ENCODE assay signal across 1 cellular context in genomic region chr18:2981212-2981728, GRCh38.
TF ChIP-seq lines count a peak whose summit lies in the region.

No MANE protein-coding gene starts in this region.

TF ChIP-seq in GM12878, 131 proteins besides CTCF, POLR2A, EP300 and RAD21 (continued from another document):
- TF ChIP-seq IKZF2 (IDR thresholded peaks at IDR 0.05), result peak in 1 of 2 experiments; percentile 25; a peak in 1 of 4 replicates
- TF ChIP-seq EZH2 (IDR thresholded peaks at IDR 0.05; ENCODE audit: borderline replicate concordance, control insufficient read depth, low read depth, low read length), result no peak
- TF ChIP-seq SREBF1 (IDR thresholded peaks at IDR 0.05; ENCODE audit: low read length), result no peak
- no peak for TF ChIP-seq GABPA (IDR thresholded peaks at IDR 0.05; ENCODE audit: low read depth)
- no peak for TF ChIP-seq ZBTB11 (CRISPR knock-in tag; IDR thresholded peaks at IDR 0.05)
- TF ChIP-seq GATAD2B (conservative IDR thresholded peaks at IDR 0.05; ENCODE audit: low read depth), result no peak
- TF ChIP-seq HDGF (IDR thresholded peaks at IDR 0.05), result no peak
- TF ChIP-seq IKZF1 (conservative IDR thresholded peaks at IDR 0.05), result 0 out of 2 replicates have a peak, but pooled peaks have one; percentile 23
- no peak for TF ChIP-seq CREB1 (IDR thresholded peaks at IDR 0.05; ENCODE audit: low read depth)
- no peak for TF ChIP-seq LARP7 (IDR thresholded peaks at IDR 0.05)
- TF ChIP-seq ZBTB40 (IDR thresholded peaks at IDR 0.05; ENCODE audit: borderline replicate concordance), result no peak
- no peak for TF ChIP-seq BRCA1 (IDR thresholded peaks at IDR 0.05; ENCODE audit: low read depth, low read length)
- TF ChIP-seq ZBTB4 (CRISPR knock-in tag; IDR thresholded peaks at IDR 0.05), result no peak
